In genomic region chr3:142929109-142929508, GRCh38 we compare ENCODE assay signal across 8 cellular contexts. TPM values are rescaled to one million over a fixed set of nuclear protein-coding genes. Genes with fewer than 3 reads are reported as not detected.
A peak's percentile ranks its signal among the peaks of the same experiment; 100 is the strongest.
DNase-seq lines count a peak whose midpoint lies in the region; ATAC-seq, FAIRE-seq and TF ChIP-seq lines count a peak whose summit lies in the region.

No MANE protein-coding gene starts in this region.

- peak; percentile 32 for DNase-seq in HCEC 1CT
- DNase-seq in NCI-H748 treated with DMSO at 0.1 percent for 48 hours (lab: John Stamatoyannopoulos, UW): peak; percentile 4
- peak; percentile 22 for DNase-seq in activated T-helper 1 cell treated with anti-CD3 and anti-CD28 coated beads, Interleukin-12 subunit alpha, Interleukin-12 subunit beta, Interleukin-2, Interleukin-4 antibody, amounts not matched to agents 30 ng/mL and 10 ng/mL and 1 ng/mL, durations not matched to agents 14 hours and 24 hours and 36 hours (ENCODE audit: low spot score)
- peak; percentile 75 for DNase-seq in iPS-NIHi11 (ENCODE audit: low spot score)
- DNase-seq in urothelium cell line (ENCODE audit: low spot score): peak; percentile 45
- no peak for DNase-seq in coronary artery (ENCODE audit: low spot score)

- intact Hi-C loops in activated T-helper 1 cell treated with anti-CD3 and anti-CD28 coated beads, Interleukin-12 subunit alpha, Interleukin-12 subunit beta, Interleukin-2, Interleukin-4 antibody, amounts not matched to agents 30 ng/mL and 10 ng/mL and 1 ng/mL, durations not matched to agents 14 hours and 24 hours and 36 hours (cut with micrococcal nuclease): loop anchor here (1.0 kb wide), 4 partner anchors 58 to 745 kb away; no protein-coding TSS in a partner anchor

- H3K9me2 ChIP-seq in DOHH2 (replicated peaks; ENCODE audit: control insufficient read depth, low read length): no peaks in the 10 kb centered on the region

- H3K27me3 ChIP-seq in DOHH2 (ENCODE audit: control insufficient read depth, low read length): no peaks in the 10 kb centered on the region

- H4K20me1 ChIP-seq in DOHH2 (ENCODE audit: control insufficient read depth, insufficient read depth, low read depth, low read length): no peaks in the 10 kb centered on the region

- ATAC-seq in HG03565 (IDR thresholded peaks at IDR 0.05; ENCODE audit: unreplicated experiment): no peak

- no peaks in the 10 kb centered on the region for H3K9me3 Mint-ChIP-seq in activated T-helper 1 cell treated with anti-CD3 and anti-CD28 coated beads, Interleukin-12 subunit alpha, Interleukin-12 subunit beta, Interleukin-2, Interleukin-4 antibody, amounts not matched to agents 30 ng/mL and 10 ng/mL and 1 ng/mL, durations not matched to agents 14 hours and 24 hours and 36 hours

- H3K27ac Mint-ChIP-seq in activated T-helper 1 cell treated with anti-CD3 and anti-CD28 coated beads, Interleukin-12 subunit alpha, Interleukin-12 subunit beta, Interleukin-2, Interleukin-4 antibody, amounts not matched to agents 30 ng/mL and 10 ng/mL and 1 ng/mL, durations not matched to agents 14 hours and 24 hours and 36 hours: no peak overlapping the region

- no peaks in the 10 kb centered on the region for H3K36me3 Mint-ChIP-seq in activated T-helper 1 cell treated with anti-CD3 and anti-CD28 coated beads, Interleukin-12 subunit alpha, Interleukin-12 subunit beta, Interleukin-2, Interleukin-4 antibody, amounts not matched to agents 30 ng/mL and 10 ng/mL and 1 ng/mL, durations not matched to agents 14 hours and 24 hours and 36 hours (ENCODE audit: low read depth)

- no peak overlapping the region for H3K4me2 ChIP-seq in DOHH2 (ENCODE audit: low read length)

- H3K9me3 ChIP-seq in DOHH2 (ENCODE audit: control insufficient read depth, insufficient read depth, low read length): no peaks in the 10 kb centered on the region; the same call in 1 of the 2 replicates

- H3K4me3 Mint-ChIP-seq in activated T-helper 1 cell treated with anti-CD3 and anti-CD28 coated beads, Interleukin-12 subunit alpha, Interleukin-12 subunit beta, Interleukin-2, Interleukin-4 antibody, amounts not matched to agents 30 ng/mL and 10 ng/mL and 1 ng/mL, durations not matched to agents 14 hours and 24 hours and 36 hours: no peak overlapping the region

- H3K27me3 Mint-ChIP-seq in activated T-helper 1 cell treated with anti-CD3 and anti-CD28 coated beads, Interleukin-12 subunit alpha, Interleukin-12 subunit beta, Interleukin-2, Interleukin-4 antibody, amounts not matched to agents 30 ng/mL and 10 ng/mL and 1 ng/mL, durations not matched to agents 14 hours and 24 hours and 36 hours (ENCODE audit: insufficient read depth): peaks cover 24% of the 10 kb centered on the region

- no peaks in the 10 kb centered on the region for H3K36me3 ChIP-seq in DOHH2 (ENCODE audit: control insufficient read depth, low read length)

- no peaks in the 10 kb centered on the region for H3F3A ChIP-seq in DOHH2 (ENCODE audit: control insufficient read depth, insufficient read depth)

- TF ChIP-seq CTCF in DOHH2 (IDR thresholded peaks at IDR 0.05; ENCODE audit: low read depth, low read length, poor library complexity, severe bottlenecking) (peak; percentile 63), coronary artery (IDR thresholded peaks at IDR 0.05) (no peak)

- H3K4me3 ChIP-seq in DOHH2 (ENCODE audit: low read length): no peak overlapping the region
- no peak overlapping the region for H3K4me3 ChIP-seq in coronary artery

- H3K4me1 Mint-ChIP-seq in activated T-helper 1 cell treated with anti-CD3 and anti-CD28 coated beads, Interleukin-12 subunit alpha, Interleukin-12 subunit beta, Interleukin-2, Interleukin-4 antibody, amounts not matched to agents 30 ng/mL and 10 ng/mL and 1 ng/mL, durations not matched to agents 14 hours and 24 hours and 36 hours (ENCODE audit: low read depth): no peaks in the 10 kb centered on the region

- H3K27ac ChIP-seq in DOHH2 (ENCODE audit: low read depth, low read length) (no peak overlapping the region), coronary artery (no peak overlapping the region)

- no peaks in the 10 kb centered on the region for H3K4me1 ChIP-seq in DOHH2 (ENCODE audit: control insufficient read depth, low read length)

- FAIRE-seq in urothelium cell line (lab: Jason Lieb, UNC): no peak

- no peaks in the 10 kb centered on the region for H3K79me2 ChIP-seq in DOHH2 (ENCODE audit: control insufficient read depth, low read length)

RNA-seq across cellular contexts. Expression of gene PAQR9, which starts 34.4 kb away (rescaled TPM):
- total RNA-seq in activated T-helper 1 cell treated with anti-CD3 and anti-CD28 coated beads, Interleukin-12 subunit alpha, Interleukin-12 subunit beta, Interleukin-2, Interleukin-4 antibody, amounts not matched to agents 30 ng/mL and 10 ng/mL and 1 ng/mL, durations not matched to agents 14 hours and 24 hours and 36 hours: not detected in 2 replicates

RNA-seq across cellular contexts. Expression of gene PCOLCE2, which starts 40.2 kb away (rescaled TPM):
- not detected in 2 replicates for total RNA-seq in activated T-helper 1 cell treated with anti-CD3 and anti-CD28 coated beads, Interleukin-12 subunit alpha, Interleukin-12 subunit beta, Interleukin-2, Interleukin-4 antibody, amounts not matched to agents 30 ng/mL and 10 ng/mL and 1 ng/mL, durations not matched to agents 14 hours and 24 hours and 36 hours
